Comparison of ENCODE assay signal across 1 cellular context in the genomic region with DNA sequence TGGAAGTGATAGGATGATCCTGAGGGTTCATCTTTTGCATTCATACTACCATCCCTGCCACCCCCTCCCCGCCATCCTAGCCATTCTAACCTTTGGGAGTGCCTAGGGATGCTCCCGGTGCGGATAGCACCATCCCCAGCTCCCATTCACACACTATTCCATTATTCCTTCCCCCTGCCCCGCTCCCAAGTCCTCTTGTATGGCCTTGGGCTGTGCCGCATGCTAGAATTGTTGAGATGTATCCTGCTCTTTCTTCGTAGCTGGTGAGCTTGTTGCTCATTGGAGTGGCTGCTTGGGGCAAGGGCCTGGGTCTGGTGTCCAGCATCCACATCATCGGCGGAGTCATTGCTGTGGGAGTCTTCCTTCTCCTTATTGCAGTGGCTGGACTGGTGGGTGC.
TF ChIP-seq lines count a peak whose summit lies in the region.

No MANE protein-coding gene starts in this region.

TF ChIP-seq in K562, 482 proteins besides CTCF, POLR2A, EP300 and RAD21 (continued from another document and continues in another):
- no peak for TF ChIP-seq NEUROD1 (IDR thresholded peaks at IDR 0.05; ENCODE audit: borderline replicate concordance, low read depth, low read length, partially characterized antibody)
- TF ChIP-seq, protein P1, sequence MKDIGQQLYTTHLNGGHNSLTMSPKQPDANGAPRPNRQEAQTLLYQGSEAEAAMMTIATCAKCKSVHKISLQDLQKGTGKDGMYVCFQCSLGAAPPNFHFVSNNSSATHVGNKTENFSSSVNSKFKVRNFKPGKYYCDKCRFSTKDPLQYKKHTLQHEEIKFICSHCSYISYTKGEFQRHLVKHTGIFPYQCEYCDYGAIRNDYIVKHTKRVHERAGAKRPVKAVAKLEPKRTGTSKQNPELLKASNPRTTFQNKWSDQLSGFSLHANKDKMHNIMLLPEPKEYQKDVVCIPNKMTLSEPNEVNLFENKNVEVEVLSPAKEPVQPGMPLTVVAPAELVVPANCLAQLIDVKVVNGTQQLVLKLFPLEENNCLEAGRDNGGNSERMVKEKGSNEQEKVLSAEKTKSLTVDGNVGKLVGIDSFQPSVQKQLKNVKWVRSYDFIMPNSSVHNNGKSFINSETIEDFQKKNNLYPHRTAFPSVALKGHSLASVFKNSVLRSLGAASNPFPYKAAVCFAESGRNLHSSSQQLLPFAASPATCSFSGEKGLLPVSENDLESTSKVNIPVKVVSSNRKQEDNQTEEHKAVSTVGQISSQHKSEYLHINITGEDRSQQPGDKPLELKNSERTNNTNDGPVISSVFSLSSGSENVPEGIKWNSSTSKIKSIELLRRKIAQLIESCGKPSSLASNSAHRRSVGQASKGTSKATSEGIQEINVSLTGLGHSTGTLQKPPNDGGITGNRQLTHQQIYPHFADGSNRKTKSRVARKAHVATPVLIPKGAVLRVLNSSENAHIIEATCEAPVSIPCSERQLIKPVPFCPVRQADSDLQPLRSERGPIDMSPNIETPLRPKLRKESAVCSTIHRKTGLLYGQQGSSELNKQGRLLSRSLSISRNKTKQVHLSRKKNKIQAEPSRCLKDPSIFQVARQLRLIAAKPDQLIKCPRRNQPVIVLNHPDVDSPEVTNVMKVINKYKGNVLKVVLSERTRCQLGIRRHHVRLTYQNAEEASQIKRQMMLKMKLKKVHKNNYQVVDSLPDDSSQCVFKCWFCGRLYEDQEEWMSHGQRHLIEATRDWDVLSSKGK (CRISPR knock-in tag; IDR thresholded peaks at IDR 0.05): no peak
- TF ChIP-seq NR2C1 (IDR thresholded peaks at IDR 0.05): no peak
- TF ChIP-seq NR2C1 (tag; IDR thresholded peaks at IDR 0.05): no peak
- TF ChIP-seq ZNF324 (CRISPR knock-in tag; IDR thresholded peaks at IDR 0.05): no peak
- peak; percentile 9; the same call in 1 of the 2 replicates for TF ChIP-seq TEAD4 (IDR thresholded peaks at IDR 0.05; ENCODE audit: low read length)
- no peak for TF ChIP-seq TEAD4 (CRISPR knock-in tag; IDR thresholded peaks at IDR 0.05; ENCODE audit: borderline replicate concordance)
- TF ChIP-seq CHD2 (IDR thresholded peaks at IDR 0.05; ENCODE audit: low read depth, low read length): no peak
- no peak for TF ChIP-seq SRF (CRISPR knock-in tag; IDR thresholded peaks at IDR 0.05)
- TF ChIP-seq COPS2 (conservative IDR thresholded peaks at IDR 0.05): no peak
- no peak for TF ChIP-seq FOXJ3 (CRISPR knock-in tag; IDR thresholded peaks at IDR 0.05)
- TF ChIP-seq ZNF197 (CRISPR knock-in tag; IDR thresholded peaks at IDR 0.05; ENCODE audit: low read depth): no peak
- peak; percentile 59 for TF ChIP-seq GABPA (tag; conservative IDR thresholded peaks at IDR 0.05; ENCODE audit: low read depth)
- TF ChIP-seq, protein P2, sequence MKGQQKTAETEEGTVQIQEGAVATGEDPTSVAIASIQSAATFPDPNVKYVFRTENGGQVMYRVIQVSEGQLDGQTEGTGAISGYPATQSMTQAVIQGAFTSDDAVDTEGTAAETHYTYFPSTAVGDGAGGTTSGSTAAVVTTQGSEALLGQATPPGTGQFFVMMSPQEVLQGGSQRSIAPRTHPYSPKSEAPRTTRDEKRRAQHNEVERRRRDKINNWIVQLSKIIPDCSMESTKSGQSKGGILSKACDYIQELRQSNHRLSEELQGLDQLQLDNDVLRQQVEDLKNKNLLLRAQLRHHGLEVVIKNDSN (CRISPR knock-in tag; IDR thresholded peaks at IDR 0.05): no peak
- no peak for TF ChIP-seq PTTG1 (tag; IDR thresholded peaks at IDR 0.05; ENCODE audit: low read depth)
- no peak for TF ChIP-seq ZNF584 (CRISPR knock-in tag; IDR thresholded peaks at IDR 0.05; ENCODE audit: low read depth)
- no peak for TF ChIP-seq NRF1 (conservative IDR thresholded peaks at IDR 0.05 in 1 of 2, IDR thresholded peaks at IDR 0.05 in 1 of 2)
- no peak for TF ChIP-seq FIP1L1 (IDR thresholded peaks at IDR 0.05; ENCODE audit: low read depth, low read length, poor library complexity, severe bottlenecking)
- no peak for TF ChIP-seq E2F6 (IDR thresholded peaks at IDR 0.05; ENCODE audit: borderline replicate concordance in 1 of 2, extremely low read depth in 1 of 2, insufficient read depth in 1 of 2, insufficient read length in 1 of 2, low read depth in 1 of 2, low read length in 1 of 2, poor library complexity in 1 of 2, severe bottlenecking in 1 of 2)
- no peak for TF ChIP-seq CHD1 (IDR thresholded peaks at IDR 0.05; ENCODE audit: low read length)
- no peak for TF ChIP-seq ZNF699 (CRISPR knock-in tag; IDR thresholded peaks at IDR 0.05; ENCODE audit: insufficient replicate concordance)
- no peak for TF ChIP-seq CBX2 (IDR thresholded peaks at IDR 0.05; ENCODE audit: insufficient read depth, low read length, poor library complexity, severe bottlenecking)
- TF ChIP-seq, protein P3, sequence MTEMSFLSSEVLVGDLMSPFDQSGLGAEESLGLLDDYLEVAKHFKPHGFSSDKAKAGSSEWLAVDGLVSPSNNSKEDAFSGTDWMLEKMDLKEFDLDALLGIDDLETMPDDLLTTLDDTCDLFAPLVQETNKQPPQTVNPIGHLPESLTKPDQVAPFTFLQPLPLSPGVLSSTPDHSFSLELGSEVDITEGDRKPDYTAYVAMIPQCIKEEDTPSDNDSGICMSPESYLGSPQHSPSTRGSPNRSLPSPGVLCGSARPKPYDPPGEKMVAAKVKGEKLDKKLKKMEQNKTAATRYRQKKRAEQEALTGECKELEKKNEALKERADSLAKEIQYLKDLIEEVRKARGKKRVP (CRISPR knock-in tag; IDR thresholded peaks at IDR 0.05): no peak
- no peak; a peak in 1 of 4 replicates for TF ChIP-seq MLX (CRISPR knock-in tag; conservative IDR thresholded peaks at IDR 0.05)
- TF ChIP-seq ELF2 (CRISPR knock-in tag; IDR thresholded peaks at IDR 0.05): no peak
- no peak for TF ChIP-seq TEAD2 (tag; IDR thresholded peaks at IDR 0.05)
- no peak for TF ChIP-seq BACH1 (tag; IDR thresholded peaks at IDR 0.05)
- no peak for TF ChIP-seq HIVEP1 (CRISPR knock-in tag; IDR thresholded peaks at IDR 0.05)
- TF ChIP-seq KAT7 (CRISPR knock-in tag; IDR thresholded peaks at IDR 0.05; ENCODE audit: borderline replicate concordance): no peak
- no peak for TF ChIP-seq ZEB2 (IDR thresholded peaks at IDR 0.05)
- TF ChIP-seq ERF (CRISPR knock-in tag; IDR thresholded peaks at IDR 0.05): no peak
- TF ChIP-seq HNRNPL (IDR thresholded peaks at IDR 0.05; ENCODE audit: low read depth, low read length): no peak
- no peak for TF ChIP-seq PCBP1 (IDR thresholded peaks at IDR 0.05; ENCODE audit: low read depth, low read length, poor library complexity, severe bottlenecking)
- TF ChIP-seq ZNF124 (CRISPR knock-in tag; IDR thresholded peaks at IDR 0.05): no peak
- TF ChIP-seq SRSF7 (optimal IDR thresholded peaks at IDR 0.05; ENCODE audit: low read depth, low read length): no peak
- no peak for TF ChIP-seq TCF7L2 (IDR thresholded peaks at IDR 0.05; ENCODE audit: low read depth, low read length)
- no peak for TF ChIP-seq MYNN (IDR thresholded peaks at IDR 0.05)
- TF ChIP-seq MYNN (CRISPR knock-in tag; IDR thresholded peaks at IDR 0.05): no peak
- 0 out of 2 replicates have a peak, but pooled peaks have one; percentile 0 for TF ChIP-seq KLF10 (CRISPR knock-in tag; IDR thresholded peaks at IDR 0.05)
- no peak for TF ChIP-seq ZNF644 (tag; IDR thresholded peaks at IDR 0.05; ENCODE audit: low read depth)
- no peak for TF ChIP-seq ZNF143 (CRISPR knock-in tag; IDR thresholded peaks at IDR 0.05)
- no peak for TF ChIP-seq SMAD3 (CRISPR knock-in tag; conservative IDR thresholded peaks at IDR 0.05)
- no peak for TF ChIP-seq ZNF766 (CRISPR knock-in tag; conservative IDR thresholded peaks at IDR 0.05)
- no peak for TF ChIP-seq ZNF444 (CRISPR knock-in tag; IDR thresholded peaks at IDR 0.05)
- TF ChIP-seq ZNF263 (CRISPR knock-in tag; IDR thresholded peaks at IDR 0.05; ENCODE audit: borderline replicate concordance): no peak
- no peak for TF ChIP-seq TFAP4 (CRISPR knock-in tag; IDR thresholded peaks at IDR 0.05; ENCODE audit: borderline replicate concordance)
- no peak for TF ChIP-seq MCM7 (IDR thresholded peaks at IDR 0.05)
- no peak for TF ChIP-seq MEIS2 (IDR thresholded peaks at IDR 0.05; ENCODE audit: partially characterized antibody)
- TF ChIP-seq, protein P4, sequence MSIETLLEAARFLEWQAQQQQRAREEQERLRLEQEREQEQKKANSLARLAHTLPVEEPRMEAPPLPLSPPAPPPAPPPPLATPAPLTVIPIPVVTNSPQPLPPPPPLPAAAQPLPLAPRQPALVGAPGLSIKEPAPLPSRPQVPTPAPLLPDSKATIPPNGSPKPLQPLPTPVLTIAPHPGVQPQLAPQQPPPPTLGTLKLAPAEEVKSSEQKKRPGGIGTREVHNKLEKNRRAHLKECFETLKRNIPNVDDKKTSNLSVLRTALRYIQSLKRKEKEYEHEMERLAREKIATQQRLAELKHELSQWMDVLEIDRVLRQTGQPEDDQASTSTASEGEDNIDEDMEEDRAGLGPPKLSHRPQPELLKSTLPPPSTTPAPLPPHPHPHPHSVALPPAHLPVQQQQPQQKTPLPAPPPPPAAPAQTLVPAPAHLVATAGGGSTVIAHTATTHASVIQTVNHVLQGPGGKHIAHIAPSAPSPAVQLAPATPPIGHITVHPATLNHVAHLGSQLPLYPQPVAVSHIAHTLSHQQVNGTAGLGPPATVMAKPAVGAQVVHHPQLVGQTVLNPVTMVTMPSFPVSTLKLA (conservative IDR thresholded peaks at IDR 0.05): no peak
- TF ChIP-seq, protein P5, sequence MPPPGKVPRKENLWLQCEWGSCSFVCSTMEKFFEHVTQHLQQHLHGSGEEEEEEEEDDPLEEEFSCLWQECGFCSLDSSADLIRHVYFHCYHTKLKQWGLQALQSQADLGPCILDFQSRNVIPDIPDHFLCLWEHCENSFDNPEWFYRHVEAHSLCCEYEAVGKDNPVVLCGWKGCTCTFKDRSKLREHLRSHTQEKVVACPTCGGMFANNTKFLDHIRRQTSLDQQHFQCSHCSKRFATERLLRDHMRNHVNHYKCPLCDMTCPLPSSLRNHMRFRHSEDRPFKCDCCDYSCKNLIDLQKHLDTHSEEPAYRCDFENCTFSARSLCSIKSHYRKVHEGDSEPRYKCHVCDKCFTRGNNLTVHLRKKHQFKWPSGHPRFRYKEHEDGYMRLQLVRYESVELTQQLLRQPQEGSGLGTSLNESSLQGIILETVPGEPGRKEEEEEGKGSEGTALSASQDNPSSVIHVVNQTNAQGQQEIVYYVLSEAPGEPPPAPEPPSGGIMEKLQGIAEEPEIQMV (tag; conservative IDR thresholded peaks at IDR 0.05; ENCODE audit: low read depth): no peak
- no peak for TF ChIP-seq ZNF57 (CRISPR knock-in tag; IDR thresholded peaks at IDR 0.05)
- no peak for TF ChIP-seq KDM4B (IDR thresholded peaks at IDR 0.05; ENCODE audit: borderline replicate concordance in 2 of 2, low read depth in 1 of 2)
- TF ChIP-seq SIRT6 (IDR thresholded peaks at IDR 0.05; ENCODE audit: low read depth, low read length): no peak
- no peak for TF ChIP-seq ZNF212 (CRISPR knock-in tag; IDR thresholded peaks at IDR 0.05)
- TF ChIP-seq RBM14 (IDR thresholded peaks at IDR 0.05; ENCODE audit: borderline replicate concordance, insufficient read depth, low read depth, low read length): no peak
- TF ChIP-seq TAF9B (IDR thresholded peaks at IDR 0.05; ENCODE audit: partially characterized antibody): no peak
- TF ChIP-seq MEF2D (tag; conservative IDR thresholded peaks at IDR 0.05; ENCODE audit: low read depth): no peak
- TF ChIP-seq HDAC6 (IDR thresholded peaks at IDR 0.05; ENCODE audit: low read depth, low read length): no peak
- no peak for TF ChIP-seq ZNF561 (CRISPR knock-in tag; conservative IDR thresholded peaks at IDR 0.05)
- no peak for TF ChIP-seq CHD4 (IDR thresholded peaks at IDR 0.05; ENCODE audit: insufficient read depth, insufficient replicate concordance, low read depth, low read length, poor library complexity, severe bottlenecking)
- no peak for TF ChIP-seq BMI1 (IDR thresholded peaks at IDR 0.05; ENCODE audit: low read length)
- TF ChIP-seq, protein P6, sequence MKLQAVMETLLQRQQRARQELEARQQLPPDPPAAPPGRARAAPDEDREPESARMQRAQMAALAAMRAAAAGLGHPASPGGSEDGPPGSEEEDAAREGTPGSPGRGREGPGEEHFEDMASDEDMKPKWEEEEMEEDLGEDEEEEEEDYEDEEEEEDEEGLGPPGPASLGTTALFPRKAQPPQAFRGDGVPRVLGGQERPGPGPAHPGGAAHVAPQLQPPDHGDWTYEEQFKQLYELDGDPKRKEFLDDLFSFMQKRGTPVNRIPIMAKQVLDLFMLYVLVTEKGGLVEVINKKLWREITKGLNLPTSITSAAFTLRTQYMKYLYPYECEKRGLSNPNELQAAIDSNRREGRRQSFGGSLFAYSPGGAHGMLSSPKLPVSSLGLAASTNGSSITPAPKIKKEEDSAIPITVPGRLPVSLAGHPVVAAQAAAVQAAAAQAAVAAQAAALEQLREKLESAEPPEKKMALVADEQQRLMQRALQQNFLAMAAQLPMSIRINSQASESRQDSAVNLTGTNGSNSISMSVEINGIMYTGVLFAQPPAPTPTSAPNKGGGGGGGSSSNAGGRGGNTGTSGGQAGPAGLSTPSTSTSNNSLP (IDR thresholded peaks at IDR 0.05; ENCODE audit: borderline replicate concordance, low read depth, low read length): no peak
- TF ChIP-seq POLR2AphosphoS5 (IDR thresholded peaks at IDR 0.05; ENCODE audit: control insufficient read depth, insufficient read depth, low read depth, low read length): 0 out of 2 replicates have a peak, but pooled peaks have one; percentile 5
